In genomic region chr15:85751731-85752421, GRCh38 we compare ENCODE assay signal across 10 cellular contexts. TPM values are rescaled to one million over a fixed set of nuclear protein-coding genes. Genes with fewer than 3 reads are reported as not detected.
DNase-seq lines count a peak whose midpoint lies in the region; ATAC-seq and TF ChIP-seq lines count a peak whose summit lies in the region.
"Had no signal": no experiment of that assay in that cellular context is flagged by ENCODE, and none has a peak within 500 bp of the region (broad histone marks: within the 10 kb centered on the region; RNA-seq: fewer than 3 reads in every experiment).

No MANE protein-coding gene starts in this region.

- peaks cover 12% of the 10 kb centered on the region for H3K36me3 Mint-ChIP-seq in activated CD4-positive, alpha-beta T cell treated with anti-CD3 and anti-CD28 coated beads, Interleukin-2, amount 10 ng/mL, durations not matched to agents 7 days and 5 days (ENCODE audit: low read depth)
- peaks cover 7% of the 10 kb centered on the region for H3K36me3 Mint-ChIP-seq in activated CD4-positive, alpha-beta T cell treated with anti-CD3 and anti-CD28 coated beads, Interleukin-2, amount 10 ng/mL, durations not matched to agents 24 days and 14 days (ENCODE audit: low read depth)
- peaks cover 6% of the 10 kb centered on the region for H3K36me3 Mint-ChIP-seq in mesothelial cell of epicardium
- peaks cover 0 to 28% (median 3%) of the 10 kb centered on the region in 3 donors for H3K36me3 Mint-ChIP-seq in CD8-positive, alpha-beta memory T cell

- ATAC-seq in HG02973 (IDR thresholded peaks at IDR 0.05; ENCODE audit: unreplicated experiment), result no peak

- no peak overlapping the region for H3K4me3 Mint-ChIP-seq in activated CD4-positive, alpha-beta T cell treated with anti-CD3 and anti-CD28 coated beads, Interleukin-2, amount 10 ng/mL, durations not matched to agents 7 days and 5 days
- no peak overlapping the region for H3K4me3 Mint-ChIP-seq in activated CD4-positive, alpha-beta T cell treated with anti-CD3 and anti-CD28 coated beads, Interleukin-2, amount 10 ng/mL, durations not matched to agents 24 days and 14 days
- no peak overlapping the region for H3K4me3 Mint-ChIP-seq in mesothelial cell of epicardium
- no peak overlapping the region for H3K4me3 Mint-ChIP-seq in CD8-positive, alpha-beta memory T cell

- H3K4me3 ChIP-seq in ectodermal cell (ENCODE audit: insufficient read depth, low read depth, low read length) (no peak overlapping the region), suprapubic skin (no peak overlapping the region)
- no peak overlapping the region for H3K4me3 ChIP-seq in CD8-positive, alpha-beta memory T cell (ENCODE audit: low read length)

- H3K27me3 ChIP-seq in ectodermal cell (ENCODE audit: control insufficient read depth, insufficient read depth, low read length, poor library complexity, severe bottlenecking) (no peaks in the 10 kb centered on the region), suprapubic skin (no peaks in the 10 kb centered on the region)
- no peaks in the 10 kb centered on the region for H3K27me3 ChIP-seq in CD8-positive, alpha-beta memory T cell (ENCODE audit: insufficient read depth, low read length, poor library complexity, severe bottlenecking)

- peaks cover 52% of the 10 kb centered on the region for H3K4me1 ChIP-seq in ectodermal cell (ENCODE audit: control insufficient read depth, insufficient read depth, low read length)
- H3K4me1 ChIP-seq in suprapubic skin, result peaks cover 62% of the 10 kb centered on the region
- peaks cover 10% of the 10 kb centered on the region for H3K4me1 ChIP-seq in CD8-positive, alpha-beta memory T cell (ENCODE audit: insufficient read depth, low read length)

- intact Hi-C loops in activated CD4-positive, alpha-beta T cell treated with anti-CD3 and anti-CD28 coated beads, Interleukin-2, amount 10 ng/mL, durations not matched to agents 24 days and 14 days (cut with micrococcal nuclease), result no loop called here

- no peaks in the 10 kb centered on the region for H3K9me3 Mint-ChIP-seq in activated CD4-positive, alpha-beta T cell treated with anti-CD3 and anti-CD28 coated beads, Interleukin-2, amount 10 ng/mL, durations not matched to agents 7 days and 5 days
- no peaks in the 10 kb centered on the region for H3K9me3 Mint-ChIP-seq in activated CD4-positive, alpha-beta T cell treated with anti-CD3 and anti-CD28 coated beads, Interleukin-2, amount 10 ng/mL, durations not matched to agents 24 days and 14 days
- H3K9me3 Mint-ChIP-seq in mesothelial cell of epicardium, result no peaks in the 10 kb centered on the region
- peaks cover 0 to 1% (median 0%) of the 10 kb centered on the region in 5 donors for H3K9me3 Mint-ChIP-seq in CD8-positive, alpha-beta memory T cell

- POLR2A ChIA-PET in activated CD4-positive, alpha-beta T cell treated with anti-CD3 and anti-CD28 coated beads, Interleukin-2, amount 10 ng/mL, durations not matched to agents 7 days and 5 days (lab: Charles Lee), result no interaction called here
- POLR2A ChIA-PET in CD8-positive, alpha-beta memory T cell (lab: Charles Lee), result interaction anchor here (0.6 to 0.9 kb wide), 2 partner anchors 12 to 279 kb away, joined by 4 read pairs; no protein-coding TSS in a partner anchor

- peaks cover 12% of the 10 kb centered on the region for H3K4me1 Mint-ChIP-seq in activated CD4-positive, alpha-beta T cell treated with anti-CD3 and anti-CD28 coated beads, Interleukin-2, amount 10 ng/mL, durations not matched to agents 7 days and 5 days
- peaks cover 3% of the 10 kb centered on the region for H3K4me1 Mint-ChIP-seq in activated CD4-positive, alpha-beta T cell treated with anti-CD3 and anti-CD28 coated beads, Interleukin-2, amount 10 ng/mL, durations not matched to agents 24 days and 14 days
- peaks cover 21% of the 10 kb centered on the region for H3K4me1 Mint-ChIP-seq in mesothelial cell of epicardium
- H3K4me1 Mint-ChIP-seq in CD8-positive, alpha-beta memory T cell, result peaks cover 18 to 33% (median 23%) of the 10 kb centered on the region in 3 donors

- peak overlapping the region; percentile 36 for H3K27ac Mint-ChIP-seq in activated CD4-positive, alpha-beta T cell treated with anti-CD3 and anti-CD28 coated beads, Interleukin-2, amount 10 ng/mL, durations not matched to agents 7 days and 5 days
- no peak overlapping the region for H3K27ac Mint-ChIP-seq in activated CD4-positive, alpha-beta T cell treated with anti-CD3 and anti-CD28 coated beads, Interleukin-2, amount 10 ng/mL, durations not matched to agents 24 days and 14 days
- H3K27ac Mint-ChIP-seq in mesothelial cell of epicardium, result peak overlapping the region; percentile 34
- peak overlapping the region in 4 of 8 donors; percentile 11 to 73 (median 64) for H3K27ac Mint-ChIP-seq in CD8-positive, alpha-beta memory T cell

- peaks cover 4% of the 10 kb centered on the region for H3K36me3 ChIP-seq in ectodermal cell (ENCODE audit: control insufficient read depth, insufficient read depth, low read length)
- peaks cover 20% of the 10 kb centered on the region for H3K36me3 ChIP-seq in suprapubic skin
- H3K36me3 ChIP-seq in CD8-positive, alpha-beta memory T cell (ENCODE audit: insufficient read depth, low read length), result peaks cover 12% of the 10 kb centered on the region

- DNase-seq in activated CD4-positive, alpha-beta T cell treated with anti-CD3 and anti-CD28 coated beads, Interleukin-2, amount 10 ng/mL, durations not matched to agents 7 days and 5 days, result no peak
- DNase-seq in activated CD4-positive, alpha-beta T cell treated with anti-CD3 and anti-CD28 coated beads, Interleukin-2, amount 10 ng/mL, durations not matched to agents 24 days and 14 days, result no peak
- DNase-seq in mesothelial cell of epicardium (ENCODE audit: low spot score in 2 of 2, unreplicated experiment in 2 of 2), result no peak
- peak; percentile 60 to 74 for DNase-seq in suprapubic skin (ENCODE audit: low spot score in 2 of 2)
- no peak for DNase-seq in SKM-1 treated with dmso at 0.1 percent for 144 hours (lab: John Stamatoyannopoulos, UW; ENCODE audit: unreplicated experiment)
- no peak for DNase-seq in CD8-positive, alpha-beta memory T cell
- DNase-seq: activated CD4-positive, alpha-beta T cell treated with anti-CD3 and anti-CD28 coated beads for 4 hours; RPMI8226 had no signal

- CTCF ChIA-PET in activated CD4-positive, alpha-beta T cell treated with anti-CD3 and anti-CD28 coated beads, Interleukin-2, amount 10 ng/mL, durations not matched to agents 7 days and 5 days (lab: Charles Lee), result interaction anchor here (0.9 to 1.7 kb wide), 3 partner anchors 9 to 12 kb away, joined by 3 to 5 read pairs (median 3); no protein-coding TSS in a partner anchor
- CTCF ChIA-PET in CD8-positive, alpha-beta memory T cell (lab: Charles Lee), result interaction anchor here (1.1 to 1.8 kb wide), 2 partner anchors 88 to 110 kb away, joined by 3 read pairs; no protein-coding TSS in a partner anchor

- WGBS in ectodermal cell, 2 experiments, result 34 to 35% methylated on average over 20 to 21 of the region's 21 CpGs
- WGBS in suprapubic skin, result 61% methylated on average over 21 of the region's 21 CpGs

- peak overlapping the region; percentile 78 for H3K27ac ChIP-seq in ectodermal cell (ENCODE audit: insufficient read depth, low read depth, low read length, poor library complexity, severe bottlenecking)
- H3K27ac ChIP-seq in suprapubic skin, result no peak overlapping the region
- no peak overlapping the region for H3K27ac ChIP-seq in CD8-positive, alpha-beta memory T cell (ENCODE audit: low read depth, low read length)

- TF ChIP-seq CTCF in mesothelial cell of epicardium (IDR thresholded peaks at IDR 0.05; ENCODE audit: unreplicated experiment), result no peak
- TF ChIP-seq CTCF in suprapubic skin (IDR thresholded peaks at IDR 0.05), result no peak

- H3K9me3 ChIP-seq in ectodermal cell (ENCODE audit: control insufficient read depth, low read length) (no peaks in the 10 kb centered on the region), suprapubic skin (no peaks in the 10 kb centered on the region)
- no peaks in the 10 kb centered on the region for H3K9me3 ChIP-seq in CD8-positive, alpha-beta memory T cell (ENCODE audit: low read length)

- H3K27me3 Mint-ChIP-seq in activated CD4-positive, alpha-beta T cell treated with anti-CD3 and anti-CD28 coated beads, Interleukin-2, amount 10 ng/mL, durations not matched to agents 7 days and 5 days, result no peaks in the 10 kb centered on the region
- H3K27me3 Mint-ChIP-seq in activated CD4-positive, alpha-beta T cell treated with anti-CD3 and anti-CD28 coated beads, Interleukin-2, amount 10 ng/mL, durations not matched to agents 24 days and 14 days, result no peaks in the 10 kb centered on the region
- H3K27me3 Mint-ChIP-seq in mesothelial cell of epicardium (ENCODE audit: low read depth), result no peaks in the 10 kb centered on the region
- H3K27me3 Mint-ChIP-seq in CD8-positive, alpha-beta memory T cell, result no peaks in the 10 kb centered on the region

- TF ChIP-seq EP300 in suprapubic skin (IDR thresholded peaks at IDR 0.05), result no peak

- TF ChIP-seq POLR2A in suprapubic skin (IDR thresholded peaks at IDR 0.05), result no peak

RNA-seq across cellular contexts. Expression of gene KLHL25, which starts 42.8 kb away (rescaled TPM):
- total RNA-seq in activated CD4-positive, alpha-beta T cell treated with anti-CD3 and anti-CD28 coated beads, Interleukin-2, amount 10 ng/mL, durations not matched to agents 7 days and 5 days, result 1 to 10 TPM; 7.4 to 8.0 TPM
- total RNA-seq in activated CD4-positive, alpha-beta T cell treated with anti-CD3 and anti-CD28 coated beads, Interleukin-2, amount 10 ng/mL, durations not matched to agents 24 days and 14 days, result 9.0 and 9.8 TPM in 2 replicates
- polyA plus RNA-seq in ectodermal cell (2013, experiment 1 of 4), result 14.7 TPM
- polyA plus RNA-seq in ectodermal cell (2013, experiment 2 of 4), result 14.3 TPM
- 13.1 TPM for polyA plus RNA-seq in ectodermal cell (2013, experiment 3 of 4)
- polyA plus RNA-seq in ectodermal cell (2013, experiment 4 of 4), result 15.5 TPM
- 7.1 to 8.1 TPM (median 8.0 TPM) in 3 replicates for total RNA-seq in mesothelial cell of epicardium
- 10 to 100 TPM; 14.4 to 24.8 (median 18.5) TPM for total RNA-seq in suprapubic skin
- total RNA-seq in CD8-positive, alpha-beta memory T cell, result 1 to 10 TPM; 5.1 to 5.4 TPM
- 0.75 TPM for polyA plus RNA-seq in CD8-positive, alpha-beta memory T cell

Comparison
In these comparisons a context has a peak if more than half of its experiments do, and no peak if none do; other contexts are left out.
1. DNase-seq: peak in suprapubic skin (2 of 2); none in activated CD4-positive, alpha-beta T cell treated with anti-CD3 and anti-CD28 coated beads, Interleukin-2, amount 10 ng/mL, durations not matched to agents 7 days and 5 days (single experiment), activated CD4-positive, alpha-beta T cell treated with anti-CD3 and anti-CD28 coated beads, Interleukin-2, amount 10 ng/mL, durations not matched to agents 24 days and 14 days (single experiment), mesothelial cell of epicardium (0 of 2), SKM-1 treated with dmso at 0.1 percent for 144 hours (single experiment) and CD8-positive, alpha-beta memory T cell (0 of 5).